ENCODE assay signal across 2 cellular contexts in genomic region chr9:128276008-128276573, GRCh38.
TF ChIP-seq lines count a peak whose summit lies in the region.

Gene SWI5 (plus strand): TSS chr9:128276276.

TF ChIP-seq in IMR-90, 13 proteins besides CTCF, POLR2A, EP300 and RAD21:
- 0 out of 2 replicates have a peak, but pooled peaks have one; percentile 12 for TF ChIP-seq CEBPB (IDR thresholded peaks at IDR 0.05; ENCODE audit: low read depth, low read length)
- TF ChIP-seq BHLHE40 (IDR thresholded peaks at IDR 0.05; ENCODE audit: low read depth, low read length), result no peak
- 0 out of 2 replicates have a peak, but pooled peaks have one; percentile 1 for TF ChIP-seq MXI1 (IDR thresholded peaks at IDR 0.05; ENCODE audit: borderline replicate concordance, low read depth, low read length)
- TF ChIP-seq RFX5 (IDR thresholded peaks at IDR 0.05; ENCODE audit: low read depth, low read length), result peak; percentile 11; the same call in 1 of the 2 replicates
- TF ChIP-seq ELK1 (IDR thresholded peaks at IDR 0.05; ENCODE audit: borderline replicate concordance, low read depth, low read length), result no peak
- TF ChIP-seq CHD1 (IDR thresholded peaks at IDR 0.05; ENCODE audit: low read depth, low read length), result no peak
- peak; percentile 87 for TF ChIP-seq USF2 (IDR thresholded peaks at IDR 0.05; ENCODE audit: low read depth, low read length)
- no peak for TF ChIP-seq SMC3 (IDR thresholded peaks at IDR 0.05; ENCODE audit: low read depth, low read length)
- TF ChIP-seq MAFK (IDR thresholded peaks at IDR 0.05; ENCODE audit: low read depth, low read length), result no peak
- TF ChIP-seq RCOR1 (IDR thresholded peaks at IDR 0.05; ENCODE audit: insufficient replicate concordance, low read length), result no peak
- TF ChIP-seq MAZ (IDR thresholded peaks at IDR 0.05; ENCODE audit: borderline replicate concordance, low read depth, low read length), result no peak
- no peak for TF ChIP-seq NFE2L2 (IDR thresholded peaks at IDR 0.05; ENCODE audit: low read depth, low read length)

TF ChIP-seq in endothelial cell of umbilical vein, 7 proteins besides CTCF, POLR2A, EP300 and RAD21:
- no peak for TF ChIP-seq JUN (IDR thresholded peaks at IDR 0.05; ENCODE audit: borderline replicate concordance, insufficient read depth, insufficient read length, low read depth)
- TF ChIP-seq MYC (IDR thresholded peaks at IDR 0.05; ENCODE audit: low read depth, low read length), result no peak
- peak; percentile 81 for TF ChIP-seq POLR2AphosphoS5 (IDR thresholded peaks at IDR 0.05; ENCODE audit: insufficient read depth, low read depth, low read length)
- TF ChIP-seq FOS (IDR thresholded peaks at IDR 0.05; ENCODE audit: borderline replicate concordance, insufficient read depth, low read length), result no peak
- no peak for TF ChIP-seq MAX (IDR thresholded peaks at IDR 0.05; ENCODE audit: insufficient read depth, insufficient read length)
- no peak for TF ChIP-seq EZH2 (IDR thresholded peaks at IDR 0.05; ENCODE audit: borderline replicate concordance, low read depth, low read length, severe bottlenecking)
- no peak for TF ChIP-seq GATA2 (IDR thresholded peaks at IDR 0.05; ENCODE audit: insufficient read depth, insufficient read length, low read depth, low read length)
